15 cellular contexts compared by ENCODE assay signal in genomic region chr19:43913383-43913782, GRCh38.
"Had no signal": no experiment of that assay in that cellular context is flagged by ENCODE, and none has a peak within 500 bp of the region (broad histone marks: within the 10 kb centered on the region; RNA-seq: fewer than 3 reads in every experiment).

No MANE protein-coding gene starts in this region.

- DNase-seq: activated CD4-positive, alpha-beta memory T cell treated with anti-CD3 and anti-CD28 coated beads for 36 hours; activated CD4-positive, alpha-beta T cell treated with anti-CD3 and anti-CD28 coated beads for 36 hours; activated effector memory CD4-positive, alpha-beta T cell treated with Interleukin-2 at 50 U/mL for 16 hours; activated T-cell treated with anti-CD3 and anti-CD28 coated beads, Interleukin-2, amount 50 U/mL, for 4 hours; amygdala; body of pancreas; caudate nucleus; colonic mucosa; head of caudate nucleus; naive thymus-derived CD8-positive, alpha-beta T cell; pancreas; T-helper 17 cell; tibial artery had no signal

- H3K4me1 ChIP-seq: body of pancreas, colonic mucosa, pancreas, tibial artery had no signal

- H3K27ac Mint-ChIP-seq: activated CD4-positive, alpha-beta memory T cell treated with anti-CD3 and anti-CD28 coated beads for 36 hours; activated CD4-positive, alpha-beta T cell treated with anti-CD3 and anti-CD28 coated beads for 36 hours; activated naive CD4-positive, alpha-beta T cell treated with anti-CD3 and anti-CD28 coated beads, Interleukin-2, amount 50 U/mL, for 24 hours; naive thymus-derived CD8-positive, alpha-beta T cell; stimulated activated effector memory CD8-positive, alpha-beta T cell treated with anti-CD3 and anti-CD28 coated beads, Interleukin-12 subunit alpha, Interleukin-12 subunit beta, amount 100 ng/mL, for 72 hours; T-helper 17 cell had no signal

- ATAC-seq: activated CD4-positive, alpha-beta T cell treated with anti-CD3 and anti-CD28 coated beads for 36 hours; activated T-cell treated with anti-CD3 and anti-CD28 coated beads, Interleukin-2, amount 50 U/mL, for 4 hours; body of pancreas; naive thymus-derived CD8-positive, alpha-beta T cell; pancreas; stimulated activated effector memory CD8-positive, alpha-beta T cell treated with anti-CD3 and anti-CD28 coated beads, Interleukin-12 subunit alpha, Interleukin-12 subunit beta, amount 100 ng/mL, for 72 hours; T-helper 17 cell had no signal

- H3K4me3 Mint-ChIP-seq: activated CD4-positive, alpha-beta memory T cell treated with anti-CD3 and anti-CD28 coated beads for 36 hours; activated CD4-positive, alpha-beta T cell treated with anti-CD3 and anti-CD28 coated beads for 36 hours; activated naive CD4-positive, alpha-beta T cell treated with anti-CD3 and anti-CD28 coated beads, Interleukin-2, amount 50 U/mL, for 24 hours; activated T-cell treated with anti-CD3 and anti-CD28 coated beads, Interleukin-2, amount 50 U/mL, for 4 hours; naive thymus-derived CD8-positive, alpha-beta T cell; stimulated activated effector memory CD8-positive, alpha-beta T cell treated with anti-CD3 and anti-CD28 coated beads, Interleukin-12 subunit alpha, Interleukin-12 subunit beta, amount 100 ng/mL, for 72 hours; T-helper 17 cell had no signal

- H3K4me3 ChIP-seq: body of pancreas, colonic mucosa, pancreas, tibial artery had no signal

- H3K4me1 Mint-ChIP-seq: activated CD4-positive, alpha-beta T cell treated with anti-CD3 and anti-CD28 coated beads for 36 hours; activated naive CD4-positive, alpha-beta T cell treated with anti-CD3 and anti-CD28 coated beads, Interleukin-2, amount 50 U/mL, for 24 hours; naive thymus-derived CD8-positive, alpha-beta T cell; stimulated activated effector memory CD8-positive, alpha-beta T cell treated with anti-CD3 and anti-CD28 coated beads, Interleukin-12 subunit alpha, Interleukin-12 subunit beta, amount 100 ng/mL, for 72 hours; T-helper 17 cell had no signal

- H3K27me3 ChIP-seq: body of pancreas, colonic mucosa, pancreas, tibial artery had no signal

- H3K27me3 Mint-ChIP-seq: activated CD4-positive, alpha-beta memory T cell treated with anti-CD3 and anti-CD28 coated beads for 36 hours; activated CD4-positive, alpha-beta T cell treated with anti-CD3 and anti-CD28 coated beads for 36 hours; activated naive CD4-positive, alpha-beta T cell treated with anti-CD3 and anti-CD28 coated beads, Interleukin-2, amount 50 U/mL, for 24 hours; naive thymus-derived CD8-positive, alpha-beta T cell; T-helper 17 cell had no signal

- H3K27ac ChIP-seq: body of pancreas, colonic mucosa, pancreas, tibial artery had no signal
